In genomic region chr4:163161536-163162205, GRCh38 we compare ENCODE assay signal across 13 cellular contexts. TPM values are rescaled to one million over a fixed set of nuclear protein-coding genes. Genes with fewer than 3 reads are reported as not detected.
DNase-seq lines count a peak whose midpoint lies in the region; ATAC-seq lines count a peak whose summit lies in the region.
"Had no signal": no experiment of that assay in that cellular context is flagged by ENCODE, and none has a peak within 500 bp of the region (broad histone marks: within the 10 kb centered on the region; RNA-seq: fewer than 3 reads in every experiment).

No MANE protein-coding gene starts in this region.

- H3K9me3 Mint-ChIP-seq in activated naive CD8-positive, alpha-beta T cell treated with anti-CD3 and anti-CD28 coated beads, Interleukin-2, amount 50 U/mL, for 24 hours: no peaks in the 10 kb centered on the region
- no peaks in the 10 kb centered on the region for H3K9me3 Mint-ChIP-seq in T-cell

- peak; percentile 62 for ATAC-seq in activated naive CD8-positive, alpha-beta T cell treated with anti-CD3 and anti-CD28 coated beads, Interleukin-2, amount 50 U/mL, for 24 hours
- ATAC-seq in left lobe of liver (no peak), T-cell (replicated peaks in 1 of 4) (no peak)
- ATAC-seq: left colon, sciatic nerve had no signal

- H3K4me1 Mint-ChIP-seq in activated naive CD8-positive, alpha-beta T cell treated with anti-CD3 and anti-CD28 coated beads, Interleukin-2, amount 50 U/mL, for 24 hours: peaks cover 63% of the 10 kb centered on the region
- peaks cover 67 to 75% (median 73%) of the 10 kb centered on the region in 3 donors for H3K4me1 Mint-ChIP-seq in T-cell

- DNase-seq in stimulated activated CD4-positive, alpha-beta T cell treated with anti-CD3 and anti-CD28 coated beads, Interleukin-15, amount 100 ng/mL, for 24 hours: peak; percentile 16
- DNase-seq in stimulated activated CD4-positive, alpha-beta T cell treated with anti-CD3 and anti-CD28 coated beads, Interleukin-4, amount 100 ng/mL, for 1 hour: no peak
- no peak for DNase-seq in activated naive CD8-positive, alpha-beta T cell treated with anti-CD3 and anti-CD28 coated beads, Interleukin-2, amount 50 U/mL, for 24 hours
- peak; percentile 28 for DNase-seq in kidney glomerular epithelial cell (lab: John Stamatoyannopoulos, UW)
- no peak for DNase-seq in RPMI8226
- no peak for DNase-seq in HuH-7.5 (ENCODE audit: low spot score)
- DNase-seq in left lobe of liver (ENCODE audit: low spot score): no peak
- no peak for DNase-seq in T-cell
- DNase-seq: left colon, NCI-H2227 treated with DMSO at 0.1 percent for 48 hours, SIG-M5, substantia nigra had no signal

- no peaks in the 10 kb centered on the region for H3K27me3 Mint-ChIP-seq in activated naive CD8-positive, alpha-beta T cell treated with anti-CD3 and anti-CD28 coated beads, Interleukin-2, amount 50 U/mL, for 24 hours
- H3K27me3 Mint-ChIP-seq in T-cell: no peaks in the 10 kb centered on the region

- peak overlapping the region; percentile 0 for H3K4me3 Mint-ChIP-seq in activated naive CD8-positive, alpha-beta T cell treated with anti-CD3 and anti-CD28 coated beads, Interleukin-2, amount 50 U/mL, for 24 hours
- no peak overlapping the region for H3K4me3 Mint-ChIP-seq in T-cell

- H3K27ac Mint-ChIP-seq in activated naive CD8-positive, alpha-beta T cell treated with anti-CD3 and anti-CD28 coated beads, Interleukin-2, amount 50 U/mL, for 24 hours: peak overlapping the region; percentile 41
- H3K27ac Mint-ChIP-seq in T-cell: no peak overlapping the region

- CTCF ChIA-PET in T-cell (lab: Charles Lee): interaction anchor here in 1 of 2 donors (0.6 kb wide), 2 partner anchors 424 to 516 kb away, joined by 3 to 4 read pairs; no protein-coding TSS in a partner anchor

- H3K36me3 Mint-ChIP-seq in activated naive CD8-positive, alpha-beta T cell treated with anti-CD3 and anti-CD28 coated beads, Interleukin-2, amount 50 U/mL, for 24 hours (ENCODE audit: low read depth): peaks cover 80% of the 10 kb centered on the region
- peaks cover 53% of the 10 kb centered on the region for H3K36me3 Mint-ChIP-seq in T-cell

- POLR2A ChIA-PET in T-cell (lab: Charles Lee): interaction anchor here (0.6 to 1.2 kb wide), 5 partner anchors 9 to 542 kb away, joined by 4 to 16 read pairs (median 7); no protein-coding TSS in a partner anchor

RNA-seq across cellular contexts. Expression of gene NAF1, which starts 5.0 kb away (rescaled TPM):
- total RNA-seq in left lobe of liver (5.8 TPM), T-cell (10 to 100 TPM; 17.6 to 47.2 (median 21.2) TPM)

Comparison
In these comparisons a context has a peak if more than half of its experiments do, and no peak if none do; other contexts are left out.
1. DNase-seq: peak in stimulated activated CD4-positive, alpha-beta T cell treated with anti-CD3 and anti-CD28 coated beads, Interleukin-15, amount 100 ng/mL, for 24 hours (single experiment) and kidney glomerular epithelial cell (single experiment); none in stimulated activated CD4-positive, alpha-beta T cell treated with anti-CD3 and anti-CD28 coated beads, Interleukin-4, amount 100 ng/mL, for 1 hour (single experiment), activated naive CD8-positive, alpha-beta T cell treated with anti-CD3 and anti-CD28 coated beads, Interleukin-2, amount 50 U/mL, for 24 hours (single experiment), RPMI8226 (single experiment), HuH-7.5 (single experiment), left lobe of liver (single experiment) and T-cell (0 of 34).